21 cellular contexts compared by ENCODE assay signal in genomic region chr7:74407958-74408357, GRCh38.
"Had no signal": no experiment of that assay in that cellular context is flagged by ENCODE, and none has a peak within 500 bp of the region (broad histone marks: within the 10 kb centered on the region; RNA-seq: fewer than 3 reads in every experiment).

No MANE protein-coding gene starts in this region.

- H3K4me2 ChIP-seq: SK-N-SH had no signal

- FAIRE-seq: HTR-8/SVneo, RCC 7860 had no signal

- H3K9ac ChIP-seq: SK-N-SH had no signal

- H3K27ac ChIP-seq: RWPE1 had no signal

- DNase-seq: Karpas-422, KG1, MM.1S, NCI-H1092 treated with DMSO at 0.1 percent for 48 hours, NCI-H1436, NCI-H187, NCI-H2029, NCI-H2081 treated with DMSO at 0.1 percent for 48 hours, NCI-H2171, NCI-H226, NCI-H446, NCI-H510A, NCI-H524 treated with DMSO at 0.1 percent for 48 hours, NCI-H69, NCI-H774, SHP77, SK-N-SH, SW 1271 had no signal

- H3K9me3 ChIP-seq: SK-N-SH had no signal
